In the genomic region with DNA sequence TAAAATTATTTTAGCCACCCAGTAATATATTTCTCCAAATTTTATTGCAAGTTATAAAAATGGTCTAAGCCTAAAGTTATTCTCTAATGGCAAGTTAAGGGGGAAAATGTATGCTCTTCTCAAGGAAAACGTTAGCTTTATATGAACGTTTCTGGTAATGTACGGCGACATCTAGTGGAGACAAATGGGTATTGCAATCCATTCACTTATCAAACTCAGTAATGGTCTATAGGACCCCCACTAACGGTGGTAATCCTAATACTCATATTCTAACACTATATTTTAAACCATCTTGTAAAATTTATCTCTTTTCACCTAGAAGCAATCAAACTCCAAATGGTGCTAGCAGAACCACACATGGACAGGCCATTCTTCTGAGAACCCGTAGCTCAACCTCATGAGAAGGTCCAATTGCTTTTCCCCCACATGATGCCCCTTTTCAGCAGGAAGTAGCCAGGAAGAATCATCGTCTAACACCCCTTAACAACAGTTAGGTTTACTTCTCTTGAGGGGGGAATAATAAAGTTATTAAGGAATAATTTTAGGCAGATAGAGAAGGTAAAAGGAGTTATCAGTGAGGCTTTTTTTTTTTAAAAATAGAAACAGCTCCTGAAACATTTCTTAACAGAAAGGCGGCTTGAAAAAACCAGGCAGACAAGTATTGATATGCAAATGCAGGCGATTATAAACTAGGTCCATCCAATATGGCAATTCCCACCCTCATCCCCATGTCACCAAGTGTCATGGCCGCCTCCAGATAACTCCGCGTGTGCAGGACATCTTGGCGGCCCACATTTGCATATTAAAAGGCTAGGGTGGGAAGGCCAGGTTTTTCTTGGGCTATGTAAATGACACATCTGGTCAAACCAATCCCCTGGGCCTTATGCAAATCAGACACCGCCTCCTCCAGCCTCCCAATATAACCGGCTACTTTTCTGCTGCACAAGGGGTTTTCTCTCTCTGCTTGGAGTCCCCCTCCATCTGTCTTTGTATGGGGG, we compare ENCODE assay signal across 8 cellular contexts. TPM values are rescaled to one million over a fixed set of nuclear protein-coding genes. Genes with fewer than 3 reads are reported as not detected.
DNase-seq lines count a peak whose midpoint lies in the region; ATAC-seq and TF ChIP-seq lines count a peak whose summit lies in the region.

No MANE protein-coding gene starts in this region.

- H3K36me3 ChIP-seq in DOHH2 (ENCODE audit: control insufficient read depth, low read length) = no peaks in the 10 kb centered on the region
- no peaks in the 10 kb centered on the region for H3K36me3 ChIP-seq in kidney epithelial cell (ENCODE audit: control insufficient read depth, insufficient read depth, low read length)
- H3K36me3 ChIP-seq in upper lobe of right lung = no peaks in the 10 kb centered on the region

- intact Hi-C loops in upper lobe of right lung (cut with DNase I) = no loop called here

- ATAC-seq in upper lobe of right lung (no peak), HG03571 (IDR thresholded peaks at IDR 0.05; ENCODE audit: unreplicated experiment) (no peak), GM19035 (IDR thresholded peaks at IDR 0.05; ENCODE audit: unreplicated experiment) (no peak)

- H3F3A ChIP-seq in DOHH2 (ENCODE audit: control insufficient read depth, insufficient read depth) = no peaks in the 10 kb centered on the region

- H3K79me2 ChIP-seq in DOHH2 (ENCODE audit: control insufficient read depth, low read length) = no peaks in the 10 kb centered on the region

- H3K27me3 ChIP-seq in DOHH2 (ENCODE audit: control insufficient read depth, low read length) (no peaks in the 10 kb centered on the region), kidney epithelial cell (ENCODE audit: control insufficient read depth, insufficient read depth, low read length) (no peaks in the 10 kb centered on the region), upper lobe of right lung (no peaks in the 10 kb centered on the region)

- H3K4me3 ChIP-seq in DOHH2 (ENCODE audit: low read length) (no peak overlapping the region), kidney epithelial cell (ENCODE audit: low read depth, low read length) (no peak overlapping the region), upper lobe of right lung (no peak overlapping the region)

- peak; percentile 14 for DNase-seq in A172 (ENCODE audit: low spot score)
- peak; percentile 11 for DNase-seq in amniotic epithelial cell (ENCODE audit: low read depth)
- no peak for DNase-seq in kidney epithelial cell (ENCODE audit: low read depth)
- no peak for DNase-seq in upper lobe of right lung

- TF ChIP-seq CTCF in DOHH2 (IDR thresholded peaks at IDR 0.05; ENCODE audit: low read depth, low read length, poor library complexity, severe bottlenecking) (peak; percentile 60), LNCAP (IDR thresholded peaks at IDR 0.05) (peak; percentile 76), kidney epithelial cell (IDR thresholded peaks at IDR 0.05; ENCODE audit: insufficient read depth, low read length, poor library complexity, severe bottlenecking) (peak; percentile 78), upper lobe of right lung (IDR thresholded peaks at IDR 0.05) (peak; percentile 73)

- no peaks in the 10 kb centered on the region for H3K4me1 ChIP-seq in DOHH2 (ENCODE audit: control insufficient read depth, low read length)
- no peaks in the 10 kb centered on the region for H3K4me1 ChIP-seq in upper lobe of right lung

- no peaks in the 10 kb centered on the region for H4K20me1 ChIP-seq in DOHH2 (ENCODE audit: control insufficient read depth, insufficient read depth, low read depth, low read length)

- H3K9me3 ChIP-seq in DOHH2 (ENCODE audit: control insufficient read depth, insufficient read depth, low read length) (no peaks in the 10 kb centered on the region), upper lobe of right lung (no peaks in the 10 kb centered on the region)

- H3K27ac ChIP-seq in DOHH2 (ENCODE audit: low read depth, low read length) = no peak overlapping the region
- no peak overlapping the region for H3K27ac ChIP-seq in upper lobe of right lung

- H3K9me2 ChIP-seq in DOHH2 (replicated peaks; ENCODE audit: control insufficient read depth, low read length) = no peaks in the 10 kb centered on the region

- no peak overlapping the region for H3K4me2 ChIP-seq in DOHH2 (ENCODE audit: low read length)

RNA-seq across cellular contexts. Expression of a gene that starts 35.0 kb away (rescaled TPM):
- not detected in 2 replicates for total RNA-seq in A172 (2014; rRNA removed; shearing (Covaris generic))
- total RNA-seq in kidney epithelial cell (8.5 and 8.9 TPM in 2 replicates), upper lobe of right lung (0.64 TPM)

Comparison
In these comparisons a context has a peak if more than half of its experiments do, and no peak if none do; other contexts are left out.
1. DNase-seq: peak in A172 (single experiment) and amniotic epithelial cell (single experiment); none in kidney epithelial cell (single experiment) and upper lobe of right lung (single experiment).
2. Peak in every context shown above with its lines, with median percentiles within 50 percentile points of each other: CTCF ChIP-seq.